ENCODE assay signal across 31 cellular contexts in genomic region chr3:25706213-25706612, GRCh38.
"Had no signal": no experiment of that assay in that cellular context is flagged by ENCODE, and none has a peak within 500 bp of the region (broad histone marks: within the 10 kb centered on the region; RNA-seq: fewer than 3 reads in every experiment).

No MANE protein-coding gene starts in this region.

- ATAC-seq: activated CD8-positive, alpha-beta T cell treated with anti-CD3 and anti-CD28 coated beads for 36 hours; activated naive CD4-positive, alpha-beta T cell treated with anti-CD3 and anti-CD28 coated beads, Interleukin-2, amount 50 U/mL, for 72 hours; activated T-cell treated with anti-CD3 and anti-CD28 coated beads, Interleukin-2, amount 50 U/mL, for 4 hours; activated T-cell treated with anti-CD3 and anti-CD28 coated beads, Interleukin-2, amount 50 U/mL, for 72 hours; activated T-helper 17 cell treated with anti-CD3 and anti-CD28 coated beads, Interleukin-2, amount 50 U/mL, for 72 hours; body of pancreas had no signal

- H3K4me1 ChIP-seq: adrenal gland, body of pancreas, breast epithelium had no signal

- H3K4me3 ChIP-seq: adrenal gland, body of pancreas, breast epithelium had no signal

- DNase-seq: activated B cell treated with CpG ODN at 0.5 μM for 24 hours; activated CD4-positive, alpha-beta memory T cell treated with anti-CD3 and anti-CD28 coated beads for 36 hours; activated CD4-positive, alpha-beta T cell treated with anti-CD3 and anti-CD28 coated beads for 4 hours; activated CD4-positive, alpha-beta T cell treated with anti-CD3 and anti-CD28 coated beads, Interleukin-2, amount 10 ng/mL, durations not matched to agents 24 days and 14 days; activated CD4-positive, alpha-beta T cell treated with anti-CD3 and anti-CD28 coated beads, Interleukin-2, amount 50 U/mL, for 1 hour; activated CD4-positive, alpha-beta T cell treated with anti-CD3 and anti-CD28 coated beads, Interleukin-2, amount 50 U/mL, for 4 hours; activated CD4-positive, CD25-positive, alpha-beta regulatory T cell treated with anti-CD3 and anti-CD28 coated beads, Interleukin-2, amount 50 U/mL, for 72 hours; activated CD8-positive, alpha-beta memory T cell treated with anti-CD3 and anti-CD28 coated beads, Interleukin-2, amount 50 U/mL, for 4 hours; activated CD8-positive, alpha-beta T cell treated with anti-CD3 and anti-CD28 coated beads for 36 hours; activated effector memory CD4-positive, alpha-beta T cell treated with anti-CD3 and anti-CD28 coated beads, Interleukin-2, amount 50 U/mL, for 16 hours; activated gamma-delta T cell treated with Interleukin-2 at 50 U/mL for 16 hours; activated naive CD4-positive, alpha-beta T cell; activated naive CD4-positive, alpha-beta T cell treated with anti-CD3 and anti-CD28 coated beads for 36 hours; activated naive CD4-positive, alpha-beta T cell treated with anti-CD3 and anti-CD28 coated beads, Interleukin-2, amount 50 U/mL, for 16 hours; activated naive CD8-positive, alpha-beta T cell treated with anti-CD3 and anti-CD28 coated beads for 36 hours; activated T-cell treated with anti-CD3 and anti-CD28 coated beads for 4 hours; activated T-cell treated with anti-CD3 and anti-CD28 coated beads, Interleukin-2, amount 50 U/mL, for 1 hour; activated T-cell treated with anti-CD3 and anti-CD28 coated beads, Interleukin-2, amount 50 U/mL, for 4 hours; activated T-cell treated with anti-CD3 and anti-CD28 coated beads, Interleukin-2, amount 50 U/mL, for 72 hours; adrenal gland; amniotic stem cell; aorta; body of pancreas; brain microvascular endothelial cell; central memory CD4-positive, alpha-beta T cell; T-helper 2 cell; T-helper 9 cell had no signal

- H3K27me3 ChIP-seq: adrenal gland, body of pancreas, brain microvascular endothelial cell, breast epithelium had no signal

- H3K36me3 ChIP-seq: adrenal gland, brain microvascular endothelial cell, breast epithelium had no signal

- H3K9me3 ChIP-seq: adrenal gland, body of pancreas, breast epithelium had no signal

- H3K27ac ChIP-seq: adrenal gland, body of pancreas, brain microvascular endothelial cell, breast epithelium, VCaP had no signal
